ENCODE assay signal across 24 cellular contexts in genomic region chr15:48515497-48515896, GRCh38.
"Had no signal": no experiment of that assay in that cellular context is flagged by ENCODE, and none has a peak within 500 bp of the region (broad histone marks: within the 10 kb centered on the region; RNA-seq: fewer than 3 reads in every experiment).

No MANE protein-coding gene starts in this region.

- ATAC-seq: activated CD8-positive, alpha-beta T cell treated with anti-CD3 and anti-CD28 coated beads for 36 hours; activated T-helper 17 cell treated with anti-CD3 and anti-CD28 coated beads, Interleukin-2, amount 50 U/mL, for 72 hours; body of pancreas; left colon had no signal

- H3K9me3 ChIP-seq: body of pancreas, colonic mucosa, ovary, sigmoid colon, tibial artery had no signal

- H3K36me3 ChIP-seq: colonic mucosa, ovary had no signal

- DNase-seq: activated CD4-positive, alpha-beta T cell treated with anti-CD3 and anti-CD28 coated beads for 48 hours; activated CD4-positive, CD25-positive, alpha-beta regulatory T cell; activated CD8-positive, alpha-beta T cell treated with anti-CD3 and anti-CD28 coated beads for 36 hours; activated naive CD4-positive, alpha-beta T cell treated with Interleukin-2 at 50 U/mL for 16 hours; activated T-cell treated with anti-CD3 and anti-CD28 coated beads, Interleukin-2, amount 50 U/mL, for 1 hour; body of pancreas; colonic mucosa; endodermal cell; foreskin melanocyte; glutamatergic neuron; hippocampal formation; left colon; naive B cell; ovary; sigmoid colon; stimulated activated CD4-positive, alpha-beta T cell treated with anti-CD3 and anti-CD28 coated beads, Interleukin-12 subunit alpha, Interleukin-12 subunit beta, amount 100 ng/mL, for 4 hours; stimulated activated CD4-positive, alpha-beta T cell treated with anti-CD3 and anti-CD28 coated beads, Interleukin-1b, Interleukin-23, amount 100 ng/mL, for 48 hours; stimulated activated CD8-positive, alpha-beta memory T cell treated with anti-CD3 and anti-CD28 coated beads, Interleukin-4, amount 100 ng/mL, for 48 hours; stimulated activated naive CD4-positive, alpha-beta T cell treated with Interleukin-2 at 50 U/mL for 16 hours; T1000; tibial artery had no signal

- H3K4me1 ChIP-seq: body of pancreas, colonic mucosa, neural progenitor cell, sigmoid colon had no signal

- H3K27me3 ChIP-seq: body of pancreas, colonic mucosa, neural progenitor cell, ovary, sigmoid colon, tibial artery had no signal

- H3K27ac ChIP-seq: body of pancreas, colonic mucosa, epithelial cell of prostate, neural progenitor cell, ovary, sigmoid colon, tibial artery had no signal

- H3K4me3 ChIP-seq: body of pancreas, colonic mucosa, neural progenitor cell, ovary, sigmoid colon, tibial artery had no signal
